ENCODE assay signal across 2 cellular contexts in genomic region chr9:96051423-96051822, GRCh38.
TF ChIP-seq lines count a peak whose summit lies in the region.

No MANE protein-coding gene starts in this region.

TF ChIP-seq in IMR-90, 13 proteins besides CTCF, POLR2A, EP300 and RAD21 (continued from another document):
- TF ChIP-seq, protein P1, sequence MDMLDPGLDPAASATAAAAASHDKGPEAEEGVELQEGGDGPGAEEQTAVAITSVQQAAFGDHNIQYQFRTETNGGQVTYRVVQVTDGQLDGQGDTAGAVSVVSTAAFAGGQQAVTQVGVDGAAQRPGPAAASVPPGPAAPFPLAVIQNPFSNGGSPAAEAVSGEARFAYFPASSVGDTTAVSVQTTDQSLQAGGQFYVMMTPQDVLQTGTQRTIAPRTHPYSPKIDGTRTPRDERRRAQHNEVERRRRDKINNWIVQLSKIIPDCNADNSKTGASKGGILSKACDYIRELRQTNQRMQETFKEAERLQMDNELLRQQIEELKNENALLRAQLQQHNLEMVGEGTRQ (IDR thresholded peaks at IDR 0.05; ENCODE audit: low read depth, low read length), result no peak

TF ChIP-seq in K562, 482 proteins besides CTCF, POLR2A, EP300 and RAD21 (continued from another document):
- TF ChIP-seq ZNF316 (IDR thresholded peaks at IDR 0.05) (peak; percentile 85), MAFG (tag; conservative IDR thresholded peaks at IDR 0.05) (peak; percentile 31; the same call in 1 of the 2 replicates), MAFF (IDR thresholded peaks at IDR 0.05; ENCODE audit: low read length) (peak; percentile 10; the same call in 1 of the 2 replicates), ZKSCAN8 (CRISPR knock-in tag; IDR thresholded peaks at IDR 0.05) (no peak), IRF2 (CRISPR knock-in tag; IDR thresholded peaks at IDR 0.05) (no peak), GATAD2A (IDR thresholded peaks at IDR 0.05) (no peak), NFYB (IDR thresholded peaks at IDR 0.05; ENCODE audit: extremely low read depth, insufficient read length) (peak; percentile 41), RBM25 (IDR thresholded peaks at IDR 0.05; ENCODE audit: low read depth, low read length, severe bottlenecking) (peak; percentile 26), C11orf30 (IDR thresholded peaks at IDR 0.05; ENCODE audit: low read depth) (0 out of 2 replicates have a peak, but pooled peaks have one; percentile 40)
